In genomic region chrX:78384486-78384885, GRCh38 we compare ENCODE assay signal across 21 cellular contexts. TPM values are rescaled to one million over a fixed set of nuclear protein-coding genes. Genes with fewer than 3 reads are reported as not detected.
"Had no signal": no experiment of that assay in that cellular context is flagged by ENCODE, and none has a peak within 500 bp of the region (broad histone marks: within the 10 kb centered on the region; RNA-seq: fewer than 3 reads in every experiment).

No MANE protein-coding gene starts in this region.

- FAIRE-seq: endometrium, frontal cortex had no signal

- ATAC-seq: heart left ventricle; naive thymus-derived CD8-positive, alpha-beta T cell; psoas muscle; sciatic nerve had no signal

- DNase-seq: effector memory CD4-positive, alpha-beta T cell; esophagus squamous epithelium; heart left ventricle; hippocampal formation; kidney glomerular epithelial cell; naive thymus-derived CD8-positive, alpha-beta T cell; psoas muscle; retina; stimulated activated naive CD4-positive, alpha-beta T cell; thyroid gland; upper lobe of left lung; uterus had no signal

- H3K4me3 ChIP-seq: esophagus squamous epithelium, heart left ventricle, psoas muscle, skin epidermis, thyroid gland, upper lobe of left lung, uterus had no signal

- H3K27ac ChIP-seq: epithelial cell of prostate, esophagus squamous epithelium, heart left ventricle, neutrophil, psoas muscle, skin epidermis, thyroid gland, upper lobe of left lung, uterus had no signal

- H3K36me3 ChIP-seq: esophagus squamous epithelium, heart left ventricle, neutrophil, thyroid gland, upper lobe of left lung, uterus had no signal

- H3K27me3 ChIP-seq: esophagus squamous epithelium, heart left ventricle, neutrophil, thyroid gland, upper lobe of left lung had no signal

- H3K4me1 ChIP-seq: esophagus squamous epithelium, heart left ventricle, psoas muscle, thyroid gland, uterus had no signal

RNA-seq across cellular contexts. Expression of gene CYSLTR1, which starts 57.1 kb away (rescaled TPM):
- total RNA-seq: lung microvascular endothelial cell, osteoblast had no signal
- polyA plus RNA-seq: neural cell had no signal
